ENCODE assay signal across 32 cellular contexts in the genomic region with DNA sequence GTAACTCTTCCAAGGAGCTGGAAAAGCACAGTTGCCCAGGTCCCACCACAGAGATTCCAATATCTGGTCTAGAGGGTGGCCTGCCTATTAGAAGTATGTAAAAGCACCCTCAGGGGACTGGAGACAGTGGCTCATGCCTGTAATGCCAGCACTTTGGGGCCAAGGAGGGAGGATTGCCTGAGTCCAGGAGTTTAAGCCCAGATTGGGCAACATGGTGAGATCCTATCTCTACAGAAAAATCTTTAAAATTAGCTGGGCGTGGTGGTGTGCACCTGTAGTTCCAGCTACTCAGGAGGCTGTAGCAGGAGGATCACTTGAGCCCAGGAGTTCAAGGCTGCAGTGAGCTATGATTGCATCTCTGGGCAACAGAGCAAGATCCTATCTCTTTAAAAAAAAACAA.
DNase-seq lines count a peak whose midpoint lies in the region; FAIRE-seq and TF ChIP-seq lines count a peak whose summit lies in the region.
"Had no signal": no experiment of that assay in that cellular context is flagged by ENCODE, and none has a peak within 500 bp of the region (broad histone marks: within the 10 kb centered on the region; RNA-seq: fewer than 3 reads in every experiment).

No MANE protein-coding gene starts in this region.

- CTCF ChIA-PET in H1 (lab: Charles Lee; ENCODE audit: partially characterized antibody) = interaction anchor here (0.7 to 0.8 kb wide), 2 partner anchors 11 to 1189 kb away, joined by 3 read pairs; no protein-coding TSS in a partner anchor
- CTCF ChIA-PET in OCI-LY7 (lab: Charles Lee; ENCODE audit: unreplicated experiment) = no interaction called here

- H3K79me1 ChIP-seq in H1 (ENCODE audit: low read depth, low read length) (no peaks in the 10 kb centered on the region), trophoblast cell (ENCODE audit: low read length) (no peaks in the 10 kb centered on the region)

- no peak overlapping the region for H3K56ac ChIP-seq in H1 (replicated peaks; ENCODE audit: insufficient read length, low read depth, low read length)

- H3K9ac ChIP-seq in H1 (replicated peaks in 1 of 4; ENCODE audit: extremely low read depth in 1 of 4, low read depth in 3 of 4, low read length in 3 of 4) (no peak overlapping the region), trophoblast cell (ENCODE audit: low read length) (no peak overlapping the region)
- H3K9ac ChIP-seq: BLaER1; BLaER1 treated with 17β-estradiol and CSF1 and Interleukin-3, amounts not matched to agents 10 nM and 100 nM had no signal

- 89% methylated on average over 1 of the region's 1 CpG; no CpG with 5 or more reads in 1 of the 2 experiments for WGBS in H1 (ENCODE audit: extremely low coverage in 1 of 2, insufficient coverage in 1 of 2, insufficient read length in 1 of 2, insufficient replicate concordance in 2 of 2, low coverage in 1 of 2, low lambda C conversion rate in 2 of 2, missing lambda C conversion rate in 1 of 2), 2 experiments
- WGBS in hepatocyte (ENCODE audit: low lambda C conversion rate, missing lambda C conversion rate) = 95% methylated on average over 1 of the region's 1 CpG
- WGBS in trophoblast cell (ENCODE audit: extremely low coverage, insufficient coverage, insufficient read length) = no CpG with 5 or more reads among the region's 1 CpG

- no peaks in the 10 kb centered on the region for H3K4me1 ChIP-seq in H1 (replicated peaks in 1 of 4; ENCODE audit: control insufficient read depth in 3 of 4, insufficient read depth in 4 of 4, low read length in 3 of 4)
- peaks cover 13% of the 10 kb centered on the region for H3K4me1 ChIP-seq in hepatocyte (ENCODE audit: insufficient read depth)
- H3K4me1 ChIP-seq in trophoblast cell (ENCODE audit: control insufficient read depth in 1 of 2, insufficient read depth in 2 of 2, low read length in 2 of 2) = no peaks in the 10 kb centered on the region
- H3K4me1 ChIP-seq in OCI-LY7 (ENCODE audit: insufficient read depth, low read length, poor library complexity, severe bottlenecking) = no peaks in the 10 kb centered on the region
- H3K4me1 ChIP-seq: A549; BLaER1 treated with 17β-estradiol and CSF1 and Interleukin-3, amounts not matched to agents 10 nM and 100 nM; Caco-2 had no signal

- H2BK12ac ChIP-seq in H1 (ENCODE audit: low read depth, low read length) = no peak overlapping the region
- no peak overlapping the region for H2BK12ac ChIP-seq in trophoblast cell (ENCODE audit: low read length)

- H2BK20ac ChIP-seq in H1 (ENCODE audit: low read length) = no peak overlapping the region

- TF ChIP-seq POLR2A in H1 (IDR thresholded peaks at IDR 0.05; ENCODE audit: control extremely low read depth in 1 of 2, low read depth in 2 of 2, low read length in 2 of 2) = no peak

- H2AFZ ChIP-seq in H1 (ENCODE audit: low read length) (0 out of 2 replicates have a peak overlapping the region, but pooled peaks have one; percentile 45), hepatocyte (no peak overlapping the region), trophoblast cell (ENCODE audit: insufficient read depth, low read length, poor library complexity) (no peak overlapping the region), OCI-LY7 (ENCODE audit: low read length) (no peak overlapping the region)

- H3K4me2 ChIP-seq in H1 (ENCODE audit: insufficient read depth in 1 of 2, low read depth in 2 of 2, low read length in 2 of 2) = no peak overlapping the region
- H3K4me2 ChIP-seq in hepatocyte = no peak overlapping the region
- H3K4me2 ChIP-seq in trophoblast cell (ENCODE audit: low read length) = no peak overlapping the region
- no peak overlapping the region for H3K4me2 ChIP-seq in OCI-LY7 (ENCODE audit: low read length)
- H3K4me2 ChIP-seq: A549; BLaER1; BLaER1 treated with 17β-estradiol and CSF1 and Interleukin-3, amounts not matched to agents 10 nM and 100 nM had no signal

- FAIRE-seq in H1 (lab: Jason Lieb, UNC) = no peak
- FAIRE-seq: A204.1, A549, D721Med had no signal

- H2BK15ac ChIP-seq in H1 (ENCODE audit: low read length) = no peak overlapping the region

- DNase-seq in H1 (ENCODE audit: low read depth in 1 of 2, low spot score in 2 of 2) (no peak), hepatocyte (ENCODE audit: low spot score) (no peak), trophoblast cell (peak; percentile 79 to 95), globus pallidus (ENCODE audit: low spot score) (no peak), OCI-LY7 (ENCODE audit: low spot score) (no peak), EL (no peak)
- DNase-seq: 8988T; ACHN; AML-193; BE2C; C1 segment of cervical spinal cord; Caco-2; Calu3; CD4-positive, alpha-beta memory T cell; CD4-positive, alpha-beta T cell; CD4-positive, CD25-positive, alpha-beta regulatory T cell; CD8-positive, alpha-beta memory T cell; CD8-positive, alpha-beta T cell; COR-L47; DMS 273 treated with DMSO at 0.1 percent for 48 hours; DMS153; DMS53; DMS79; DMS79 treated with DMSO at 0.1 percent for 48 hours; DND-41 had no signal

- H3K9me2 ChIP-seq in hepatocyte (replicated peaks; ENCODE audit: insufficient read depth) = no peaks in the 10 kb centered on the region
- no peaks in the 10 kb centered on the region; the same call in 1 of the 2 replicates for H3K9me2 ChIP-seq in OCI-LY7 (ENCODE audit: insufficient read depth, low read length)

- no peaks in the 10 kb centered on the region for H3K9me3 ChIP-seq in H1 (ENCODE audit: insufficient read depth in 2 of 2, low read depth in 1 of 2, low read length in 1 of 2)
- no peaks in the 10 kb centered on the region for H3K9me3 ChIP-seq in hepatocyte (ENCODE audit: low read depth)
- H3K9me3 ChIP-seq in trophoblast cell (ENCODE audit: insufficient read depth, low read depth, low read length) = no peaks in the 10 kb centered on the region
- no peaks in the 10 kb centered on the region for H3K9me3 ChIP-seq in OCI-LY7 (ENCODE audit: low read length)
- H3K9me3 ChIP-seq: BE2C, Caco-2 had no signal

- no peaks in the 10 kb centered on the region for H3K79me2 ChIP-seq in H1 (ENCODE audit: control insufficient read depth in 1 of 2, insufficient read depth in 2 of 2, low read length in 2 of 2)
- no peaks in the 10 kb centered on the region for H3K79me2 ChIP-seq in hepatocyte
- no peaks in the 10 kb centered on the region for H3K79me2 ChIP-seq in trophoblast cell (ENCODE audit: control insufficient read depth, insufficient read depth, low read length, poor library complexity)
- no peaks in the 10 kb centered on the region for H3K79me2 ChIP-seq in OCI-LY7 (ENCODE audit: insufficient read depth, low read depth, low read length)

- no peaks in the 10 kb centered on the region for H4K20me1 ChIP-seq in H1 (replicated peaks in 1 of 2; ENCODE audit: control insufficient read depth in 1 of 2, insufficient read depth in 2 of 2, low read length in 2 of 2)
- no peaks in the 10 kb centered on the region for H4K20me1 ChIP-seq in hepatocyte (ENCODE audit: insufficient read depth, poor library complexity, severe bottlenecking)
- no peaks in the 10 kb centered on the region for H4K20me1 ChIP-seq in OCI-LY7 (ENCODE audit: insufficient read depth, low read length)
- H4K20me1 ChIP-seq: BLaER1; BLaER1 treated with 17β-estradiol and CSF1 and Interleukin-3, amounts not matched to agents 10 nM and 100 nM had no signal

- no peak overlapping the region for H4K5ac ChIP-seq in H1 (ENCODE audit: insufficient read length, low read depth, low read length)

- H3K27me3 ChIP-seq in H1 (replicated peaks in 1 of 4; ENCODE audit: control insufficient read depth in 3 of 4, extremely low read depth in 1 of 4, insufficient read depth in 3 of 4, low read length in 3 of 4) (no peaks in the 10 kb centered on the region), hepatocyte (no peaks in the 10 kb centered on the region), trophoblast cell (ENCODE audit: insufficient read depth, low read length) (no peaks in the 10 kb centered on the region)
- H3K27me3 ChIP-seq: BE2C; BLaER1; BLaER1 treated with 17β-estradiol and CSF1 and Interleukin-3, amounts not matched to agents 10 nM and 100 nM had no signal

- no peak overlapping the region for H3K23ac ChIP-seq in H1 (ENCODE audit: insufficient read length)
- no peak overlapping the region for H3K23ac ChIP-seq in trophoblast cell (ENCODE audit: low read length)

- no peak overlapping the region for H4K8ac ChIP-seq in H1 (ENCODE audit: extremely low read depth, insufficient read depth, low read length)
- H4K8ac ChIP-seq in trophoblast cell (ENCODE audit: low read depth, low read length) = no peak overlapping the region

- no peak overlapping the region for H2AK5ac ChIP-seq in H1 (ENCODE audit: low read depth, low read length)
- no peak overlapping the region for H2AK5ac ChIP-seq in trophoblast cell (ENCODE audit: low read length)

- TF ChIP-seq RAD21 in H1 (IDR thresholded peaks at IDR 0.05 in 1 of 2, conservative IDR thresholded peaks at IDR 0.05 in 1 of 2; ENCODE audit: low read depth in 2 of 2, low read length in 2 of 2) = no peak

- H3K18ac ChIP-seq in H1 (ENCODE audit: extremely low read depth, low read length) (no peak overlapping the region), trophoblast cell (ENCODE audit: low read length) (no peak overlapping the region)

- H3K14ac ChIP-seq in H1 (ENCODE audit: insufficient read length) (no peak overlapping the region), trophoblast cell (ENCODE audit: low read length) (no peak overlapping the region)

- H4K91ac ChIP-seq in H1 (replicated peaks; ENCODE audit: insufficient read length, low read length) (no peak overlapping the region), trophoblast cell (ENCODE audit: low read depth, low read length) (no peak overlapping the region)

- no peaks in the 10 kb centered on the region for H3K23me2 ChIP-seq in H1 (ENCODE audit: low read depth, low read length)

- TF ChIP-seq CTCF in H1 (IDR thresholded peaks at IDR 0.05; ENCODE audit: control extremely low read depth in 1 of 3, insufficient read depth in 1 of 3, low read depth in 1 of 3, low read length in 3 of 3) = no peak
- no peak for TF ChIP-seq CTCF in hepatocyte (IDR thresholded peaks at IDR 0.05; ENCODE audit: poor library complexity)
- TF ChIP-seq CTCF in OCI-LY7 (conservative IDR thresholded peaks at IDR 0.05; ENCODE audit: low read length) = no peak

- TF ChIP-seq EP300 in H1 (IDR thresholded peaks at IDR 0.05; ENCODE audit: borderline replicate concordance in 1 of 2, low read depth in 2 of 2, low read length in 2 of 2) = no peak

- H3K4ac ChIP-seq in H1 (replicated peaks; ENCODE audit: insufficient read length, low read depth, low read length) = no peak overlapping the region
- H3K4ac ChIP-seq in trophoblast cell (ENCODE audit: low read depth, low read length) = no peak overlapping the region

- H3K4me3 ChIP-seq in H1 (ENCODE audit: extremely low read depth in 1 of 4, insufficient read depth in 2 of 4, low read depth in 3 of 4, low read length in 4 of 4) (no peak overlapping the region), hepatocyte (no peak overlapping the region), trophoblast cell (ENCODE audit: low read depth, low read length) (no peak overlapping the region), OCI-LY7 (ENCODE audit: low read depth, low read length, poor library complexity, severe bottlenecking) (no peak overlapping the region)
- H3K4me3 ChIP-seq: A549; BLaER1; BLaER1 treated with 17β-estradiol and CSF1 and Interleukin-3, amounts not matched to agents 10 nM and 100 nM had no signal

- H3K27ac ChIP-seq in H1 (ENCODE audit: low read depth, low read length) = no peak overlapping the region
- peak overlapping the region; percentile 0 for H3K27ac ChIP-seq in hepatocyte
- no peak overlapping the region for H3K27ac ChIP-seq in trophoblast cell (ENCODE audit: low read depth, low read length)
- H3K27ac ChIP-seq in OCI-LY7 (ENCODE audit: low read depth, low read length, poor library complexity, severe bottlenecking) = no peak overlapping the region
- H3K27ac ChIP-seq: 22Rv1; A549; BLaER1; BLaER1 treated with 17β-estradiol and CSF1 and Interleukin-3, amounts not matched to agents 10 nM and 100 nM; C4-2B had no signal

- intact Hi-C loops in OCI-LY7 (cut with micrococcal nuclease; ENCODE audit: unreplicated experiment) = no loop called here

- H2BK5ac ChIP-seq in H1 (ENCODE audit: low read depth, low read length) = no peak overlapping the region
- no peak overlapping the region for H2BK5ac ChIP-seq in trophoblast cell (ENCODE audit: low read depth, low read length, poor library complexity)

- H3K36me3 ChIP-seq in H1 (ENCODE audit: control insufficient read depth in 2 of 4, insufficient read depth in 4 of 4, low read length in 3 of 4) = no peaks in the 10 kb centered on the region
- no peaks in the 10 kb centered on the region for H3K36me3 ChIP-seq in hepatocyte (replicated peaks; ENCODE audit: insufficient read depth, low read depth)
- H3K36me3 ChIP-seq in trophoblast cell (ENCODE audit: control insufficient read depth in 1 of 2, insufficient read depth in 2 of 2, low read length in 2 of 2) = no peaks in the 10 kb centered on the region
- H3K36me3 ChIP-seq in OCI-LY7 (ENCODE audit: insufficient read depth, low read length) = no peaks in the 10 kb centered on the region
- H3K36me3 ChIP-seq: BE2C; BLaER1; BLaER1 treated with 17β-estradiol and CSF1 and Interleukin-3, amounts not matched to agents 10 nM and 100 nM had no signal

- POLR2A ChIA-PET in H1 (lab: Charles Lee; ENCODE audit: partially characterized antibody) (no interaction called here), OCI-LY7 (lab: Charles Lee) (interaction anchor here (1.0 kb wide), 1 partner anchor 26 kb away, joined by 3 read pairs; no protein-coding TSS in a partner anchor)

- H2BK120ac ChIP-seq in H1 (replicated peaks; ENCODE audit: low read depth, low read length) = no peak overlapping the region
- H2BK120ac ChIP-seq in trophoblast cell (ENCODE audit: insufficient read depth, low read length, poor library complexity) = no peak overlapping the region

- no peak overlapping the region for H4K12ac ChIP-seq in trophoblast cell (ENCODE audit: low read depth, low read length)

- no TSS peak for BruUV-seq in OCI-LY7 (replicated peaks; lab: Mats Ljungman, UMichigan)

Comparison
In these comparisons a context has a peak if more than half of its experiments do, and no peak if none do; other contexts are left out.
1. DNase-seq: peak in trophoblast cell (2 of 2); none in H1 (0 of 2), hepatocyte (single experiment), globus pallidus (single experiment), OCI-LY7 (single experiment) and EL (single experiment).